In genomic region chr4:123802082-123802658, GRCh38 we compare ENCODE assay signal across 26 cellular contexts.
"Had no signal": no experiment of that assay in that cellular context is flagged by ENCODE, and none has a peak within 500 bp of the region (broad histone marks: within the 10 kb centered on the region; RNA-seq: fewer than 3 reads in every experiment).

No MANE protein-coding gene starts in this region.

- H3K27me3 ChIP-seq: adrenal gland, breast epithelium, SJSA1 had no signal

- H3K4me1 Mint-ChIP-seq: activated naive CD8-positive, alpha-beta T cell treated with anti-CD3 and anti-CD28 coated beads, Interleukin-2, amount 10 ng/mL, durations not matched to agents 7 days and 5 days; IgD-negative memory B cell had no signal

- H3K9me3 Mint-ChIP-seq: activated naive CD8-positive, alpha-beta T cell treated with anti-CD3 and anti-CD28 coated beads, Interleukin-2, amount 10 ng/mL, durations not matched to agents 7 days and 5 days had no signal

- DNase-seq: activated CD4-positive, alpha-beta T cell treated with anti-CD3 and anti-CD28 coated beads for 4 hours; activated CD8-positive, alpha-beta memory T cell treated with anti-CD3 and anti-CD28 coated beads, Interleukin-2, amount 50 U/mL, for 48 hours; activated CD8-positive, alpha-beta T cell treated with anti-CD3 and anti-CD28 coated beads, Interleukin-2, amount 10 ng/mL, durations not matched to agents 7 days and 5 days; activated naive CD4-positive, alpha-beta T cell treated with anti-CD3 and anti-CD28 coated beads, Interleukin-2, amount 50 U/mL, for 16 hours; activated naive CD8-positive, alpha-beta T cell treated with anti-CD3 and anti-CD28 coated beads, Interleukin-2, amount 10 ng/mL, durations not matched to agents 7 days and 5 days; activated T-cell treated with anti-CD3 and anti-CD28 coated beads, Interleukin-2, amount 50 U/mL, for 1 hour; adrenal gland; anterior cingulate cortex; central memory CD4-positive, alpha-beta T cell; KG1; NCI-H1105; NCI-H1436; NCI-H1694 treated with DMSO at 0.1 percent for 48 hours; NCI-H2081; NCI-H526; NCI-H774; OCI-M1; RPMI8226; SHP77; SW 1271 had no signal

- H3K9me3 ChIP-seq: adrenal gland, SJSA1 had no signal

- H3K27ac ChIP-seq: adrenal gland, breast epithelium, SJSA1 had no signal

- H3K4me1 ChIP-seq: breast epithelium, SJSA1 had no signal

- H3K36me3 ChIP-seq: adrenal gland, breast epithelium, SJSA1 had no signal

- H3K36me3 Mint-ChIP-seq: activated naive CD8-positive, alpha-beta T cell treated with anti-CD3 and anti-CD28 coated beads, Interleukin-2, amount 10 ng/mL, durations not matched to agents 7 days and 5 days; IgD-negative memory B cell had no signal

- ATAC-seq: activated CD4-positive, CD25-positive, alpha-beta regulatory T cell treated with anti-CD3 and anti-CD28 coated beads, Interleukin-2, amount 50 U/mL, for 24 hours; activated CD8-positive, alpha-beta T cell treated with anti-CD3 and anti-CD28 coated beads, Interleukin-2, amount 10 ng/mL, durations not matched to agents 7 days and 5 days; Panc1; SK-N-SH treated with all-trans-retinoic acid at 6 μM for 48 hours had no signal

- H3K4me3 ChIP-seq: adrenal gland, breast epithelium, SJSA1 had no signal

- H3K4me3 Mint-ChIP-seq: activated CD8-positive, alpha-beta T cell treated with anti-CD3 and anti-CD28 coated beads, Interleukin-2, amount 10 ng/mL, durations not matched to agents 7 days and 5 days; activated naive CD8-positive, alpha-beta T cell treated with anti-CD3 and anti-CD28 coated beads, Interleukin-2, amount 10 ng/mL, durations not matched to agents 7 days and 5 days; IgD-negative memory B cell had no signal

- H3K27ac Mint-ChIP-seq: activated CD8-positive, alpha-beta T cell treated with anti-CD3 and anti-CD28 coated beads, Interleukin-2, amount 10 ng/mL, durations not matched to agents 7 days and 5 days; activated naive CD8-positive, alpha-beta T cell treated with anti-CD3 and anti-CD28 coated beads, Interleukin-2, amount 10 ng/mL, durations not matched to agents 7 days and 5 days; IgD-negative memory B cell had no signal
